Comparison of ENCODE assay signal across 12 cellular contexts in genomic region chr2:64260093-64260808, GRCh38.
DNase-seq lines count a peak whose midpoint lies in the region; ATAC-seq and TF ChIP-seq lines count a peak whose summit lies in the region.
"Had no signal": no experiment of that assay in that cellular context is flagged by ENCODE, and none has a peak within 500 bp of the region (broad histone marks: within the 10 kb centered on the region; RNA-seq: fewer than 3 reads in every experiment).

No MANE protein-coding gene starts in this region.

- no peaks in the 10 kb centered on the region for H3K9me3 Mint-ChIP-seq in activated CD4-positive, alpha-beta memory T cell treated with anti-CD3 and anti-CD28 coated beads, Interleukin-2, amount 10 ng/mL, durations not matched to agents 7 days and 5 days
- H3K9me3 Mint-ChIP-seq in naive thymus-derived CD4-positive, alpha-beta T cell = no peaks in the 10 kb centered on the region

- TF ChIP-seq CTCF in GM13976 (IDR thresholded peaks at IDR 0.05; ENCODE audit: borderline replicate concordance, control extremely low read depth, extremely low read depth, insufficient read depth, missing control alignments) = no peak

- no peak for DNase-seq in activated CD4-positive, alpha-beta memory T cell treated with anti-CD3 and anti-CD28 coated beads, Interleukin-2, amount 10 ng/mL, durations not matched to agents 7 days and 5 days
- DNase-seq in naive thymus-derived CD4-positive, alpha-beta T cell = no peak
- DNase-seq in UCSD-AML1 (lab: John Stamatoyannopoulos, UW; ENCODE audit: unreplicated experiment) = no peak
- no peak for DNase-seq in GM13976 (ENCODE audit: low spot score)
- no peak for DNase-seq in NCI-H146 treated with DMSO at 0.1 percent for 48 hours (lab: John Stamatoyannopoulos, UW; ENCODE audit: unreplicated experiment)
- DNase-seq: DMS 273 treated with DMSO at 0.1 percent for 48 hours had no signal

- in situ Hi-C loops in GM13976 (cut with MboI; ENCODE audit: low sequenced_read_pairs, unreplicated experiment) = no loop called here

- H4K20me1 ChIP-seq in BLaER1 = no peaks in the 10 kb centered on the region

- no peaks in the 10 kb centered on the region for H3K27me3 Mint-ChIP-seq in activated CD4-positive, alpha-beta memory T cell treated with anti-CD3 and anti-CD28 coated beads, Interleukin-2, amount 10 ng/mL, durations not matched to agents 7 days and 5 days
- H3K27me3 Mint-ChIP-seq in naive thymus-derived CD4-positive, alpha-beta T cell = no peaks in the 10 kb centered on the region

- H3K4me3 Mint-ChIP-seq in activated CD4-positive, alpha-beta memory T cell treated with anti-CD3 and anti-CD28 coated beads, Interleukin-2, amount 10 ng/mL, durations not matched to agents 7 days and 5 days = peak overlapping the region; percentile 22
- H3K4me3 Mint-ChIP-seq in naive thymus-derived CD4-positive, alpha-beta T cell = peak overlapping the region; percentile 68 to 89 (median 73)

- no peaks in the 10 kb centered on the region for H3K27me3 ChIP-seq in BLaER1
- H3K27me3 ChIP-seq in naive thymus-derived CD4-positive, alpha-beta T cell (ENCODE audit: control insufficient read depth in 2 of 2, insufficient read depth in 2 of 2, low read length in 2 of 2) = no peaks in the 10 kb centered on the region
- H3K27me3 ChIP-seq: tibial artery had no signal

- no peaks in the 10 kb centered on the region for H3K36me3 ChIP-seq in BLaER1
- H3K36me3 ChIP-seq in naive thymus-derived CD4-positive, alpha-beta T cell (ENCODE audit: control insufficient read depth in 2 of 3, insufficient read depth in 3 of 3, low read length in 3 of 3) = no peaks in the 10 kb centered on the region
- H3K36me3 ChIP-seq: tibial artery had no signal

- peak overlapping the region; percentile 75 for H3K4me2 ChIP-seq in BLaER1
- H3K4me2 ChIP-seq: SK-N-SH had no signal

- POLR2A ChIA-PET in activated CD4-positive, alpha-beta memory T cell treated with anti-CD3 and anti-CD28 coated beads, Interleukin-2, amount 10 ng/mL, durations not matched to agents 7 days and 5 days (lab: Charles Lee) = interaction anchor here (0.7 to 1.3 kb wide), 5 partner anchors 16 to 118 kb away, joined by 3 to 7 read pairs (median 4); no protein-coding TSS in a partner anchor
- POLR2A ChIA-PET in naive thymus-derived CD4-positive, alpha-beta T cell (lab: Charles Lee) = interaction anchor here (0.6 to 1.4 kb wide), 7 partner anchors 15 to 117 kb away, joined by 3 to 6 read pairs (median 4); no protein-coding TSS in a partner anchor

- ATAC-seq in GM19438 (IDR thresholded peaks at IDR 0.05; ENCODE audit: low read depth, unreplicated experiment) = peak; percentile 37
- peak; percentile 40 for ATAC-seq in naive thymus-derived CD4-positive, alpha-beta T cell
- no peak for ATAC-seq in HG02852 (IDR thresholded peaks at IDR 0.05; ENCODE audit: unreplicated experiment)

- 0 out of 2 replicates have a peak overlapping the region, but pooled peaks have one; percentile 20 for H3K27ac ChIP-seq in BLaER1
- H3K27ac ChIP-seq in naive thymus-derived CD4-positive, alpha-beta T cell (ENCODE audit: low read depth, low read length) = no peak overlapping the region
- H3K27ac ChIP-seq: tibial artery had no signal

- H3K36me3 Mint-ChIP-seq in activated CD4-positive, alpha-beta memory T cell treated with anti-CD3 and anti-CD28 coated beads, Interleukin-2, amount 10 ng/mL, durations not matched to agents 7 days and 5 days (ENCODE audit: low read depth) = no peaks in the 10 kb centered on the region
- H3K36me3 Mint-ChIP-seq in naive thymus-derived CD4-positive, alpha-beta T cell = peaks cover 0 to 10% (median 0%) of the 10 kb centered on the region in 5 donors

- no peaks in the 10 kb centered on the region for H3K9me3 ChIP-seq in BLaER1
- H3K9me3 ChIP-seq in naive thymus-derived CD4-positive, alpha-beta T cell (ENCODE audit: control insufficient read depth in 2 of 3, low read length in 3 of 3) = no peaks in the 10 kb centered on the region
- H3K9me3 ChIP-seq: mucosa of descending colon, SK-N-SH, tibial artery had no signal

- intact Hi-C loops in naive thymus-derived CD4-positive, alpha-beta T cell (cut with micrococcal nuclease) = loop anchor here in 1 of 2 donors (2.0 kb wide), 1 partner anchor 67 kb away; no protein-coding TSS in a partner anchor

- H3K9ac ChIP-seq in BLaER1 = no peak overlapping the region
- H3K9ac ChIP-seq: SK-N-SH had no signal

- H3K4me1 ChIP-seq in BLaER1 = peaks cover 11% of the 10 kb centered on the region
- H3K4me1 ChIP-seq in naive thymus-derived CD4-positive, alpha-beta T cell (ENCODE audit: control insufficient read depth in 2 of 2, insufficient read depth in 2 of 2, low read length in 2 of 2) = peaks cover 0 to 11% of the 10 kb centered on the region in 2 donors

- peak overlapping the region; percentile 87 for H3K27ac Mint-ChIP-seq in activated CD4-positive, alpha-beta memory T cell treated with anti-CD3 and anti-CD28 coated beads, Interleukin-2, amount 10 ng/mL, durations not matched to agents 7 days and 5 days
- peak overlapping the region; percentile 72 to 94 (median 87) for H3K27ac Mint-ChIP-seq in naive thymus-derived CD4-positive, alpha-beta T cell

- H3K4me1 Mint-ChIP-seq in activated CD4-positive, alpha-beta memory T cell treated with anti-CD3 and anti-CD28 coated beads, Interleukin-2, amount 10 ng/mL, durations not matched to agents 7 days and 5 days = peaks cover 13% of the 10 kb centered on the region
- peaks cover 6 to 13% (median 8%) of the 10 kb centered on the region in 7 donors for H3K4me1 Mint-ChIP-seq in naive thymus-derived CD4-positive, alpha-beta T cell

- H3K4me3 ChIP-seq in BLaER1 = no peak overlapping the region
- peak overlapping the region; percentile 31 for H3K4me3 ChIP-seq in naive thymus-derived CD4-positive, alpha-beta T cell (ENCODE audit: low read length)
- H3K4me3 ChIP-seq: mucosa of descending colon, tibial artery had no signal

- CTCF ChIA-PET in activated CD4-positive, alpha-beta memory T cell treated with anti-CD3 and anti-CD28 coated beads, Interleukin-2, amount 10 ng/mL, durations not matched to agents 7 days and 5 days (lab: Charles Lee) = interaction anchor here (1.2 kb wide), 1 partner anchor 128 kb away, joined by 3 read pairs; no protein-coding TSS in a partner anchor
- CTCF ChIA-PET in naive thymus-derived CD4-positive, alpha-beta T cell (lab: Charles Lee) = interaction anchor here (0.6 to 0.7 kb wide), 4 partner anchors 13 to 68 kb away, joined by 3 read pairs; no protein-coding TSS in a partner anchor
